Comparison of ENCODE assay signal across 15 cellular contexts in genomic region chr20:34948030-34948429, GRCh38. TPM values are rescaled to one million over a fixed set of nuclear protein-coding genes. Genes with fewer than 3 reads are reported as not detected.
DNase-seq lines count a peak whose midpoint lies in the region; ATAC-seq, FAIRE-seq and TF ChIP-seq lines count a peak whose summit lies in the region.
"Had no signal": no experiment of that assay in that cellular context is flagged by ENCODE, and none has a peak within 500 bp of the region (broad histone marks: within the 10 kb centered on the region; RNA-seq: fewer than 3 reads in every experiment).

No MANE protein-coding gene starts in this region.

- peak overlapping the region; percentile 29 for H3K27ac Mint-ChIP-seq in T-helper 17 cell
- no peak overlapping the region for H3K27ac Mint-ChIP-seq in activated CD8-positive, alpha-beta T cell treated with anti-CD3 and anti-CD28 coated beads for 36 hours

- BruUV-seq in HCT116 (replicated peaks; lab: Mats Ljungman, UMichigan) (no TSS peak), A673 (replicated peaks; lab: Mats Ljungman, UMichigan) (no TSS peak)

- H3K4me3 ChIP-seq in HCT116 (replicated peaks in 1 of 2; ENCODE audit: low read depth in 1 of 2, low read length in 2 of 2): no peak overlapping the region
- no peak overlapping the region for H3K4me3 ChIP-seq in fibroblast of mammary gland (ENCODE audit: control insufficient read depth, low read depth, low read length)
- no peak overlapping the region for H3K4me3 ChIP-seq in small intestine (ENCODE audit: low read depth in 1 of 2, low read length in 2 of 2)
- no peak overlapping the region for H3K4me3 ChIP-seq in A673 (ENCODE audit: low read depth, low read length, poor library complexity, severe bottlenecking)
- H3K4me3 ChIP-seq: body of pancreas, lower lobe of right lung, smooth muscle cell had no signal

- no peak for DNase-seq in HCT116 (ENCODE audit: low read depth, low spot score)
- DNase-seq in T-helper 17 cell: no peak
- DNase-seq in fibroblast of mammary gland (ENCODE audit: low read depth): peak; percentile 70
- DNase-seq in small intestine: peak; percentile 22
- no peak for DNase-seq in DMS153 (lab: John Stamatoyannopoulos, UW)
- no peak for DNase-seq in A673 (ENCODE audit: low spot score)
- DNase-seq in activated CD8-positive, alpha-beta T cell treated with anti-CD3 and anti-CD28 coated beads for 36 hours: no peak
- DNase-seq: activated CD4-positive, alpha-beta T cell treated with anti-CD3 and anti-CD28 coated beads for 4 hours; activated T-cell treated with anti-CD3 and anti-CD28 coated beads, Interleukin-2, amount 50 U/mL, for 48 hours; body of pancreas; hypothalamus; lower lobe of right lung; NCI-H1048 had no signal

- no peak overlapping the region for H3K9ac ChIP-seq in HCT116 (ENCODE audit: low read length)

- no peak overlapping the region for H3K4me3 Mint-ChIP-seq in T-helper 17 cell
- H3K4me3 Mint-ChIP-seq in activated CD8-positive, alpha-beta T cell treated with anti-CD3 and anti-CD28 coated beads for 36 hours: no peak overlapping the region

- no peaks in the 10 kb centered on the region; a peak in 1 of 4 replicates for H3K4me1 ChIP-seq in HCT116 (ENCODE audit: control insufficient read depth in 1 of 2, insufficient read depth in 2 of 2, low read length in 2 of 2)
- H3K4me1 ChIP-seq in small intestine (ENCODE audit: control insufficient read depth in 2 of 2, insufficient read depth in 1 of 2, low read depth in 1 of 2, low read length in 1 of 2): peaks cover 0 to 6% of the 10 kb centered on the region in 2 donors
- H3K4me1 ChIP-seq in A673 (ENCODE audit: insufficient read depth, low read length, poor library complexity, severe bottlenecking): peaks cover 5% of the 10 kb centered on the region
- H3K4me1 ChIP-seq: body of pancreas had no signal

- TF ChIP-seq RAD21 in HCT116 (IDR thresholded peaks at IDR 0.05; ENCODE audit: low read depth): 0 out of 2 replicates have a peak, but pooled peaks have one; percentile 11

- H2AFZ ChIP-seq in HCT116 (ENCODE audit: low read depth, low read length, poor library complexity, severe bottlenecking): no peak overlapping the region

- peaks cover 5% of the 10 kb centered on the region for H3K36me3 Mint-ChIP-seq in T-helper 17 cell (ENCODE audit: low read depth)
- peaks cover 27% of the 10 kb centered on the region for H3K36me3 Mint-ChIP-seq in activated CD8-positive, alpha-beta T cell treated with anti-CD3 and anti-CD28 coated beads for 36 hours (ENCODE audit: low read depth)

- peaks cover 17 to 48% of the 10 kb centered on the region in 2 experiments; a peak in 3 of 4 replicates for H3K36me3 ChIP-seq in HCT116 (ENCODE audit: control insufficient read depth in 1 of 2, insufficient read depth in 2 of 2, low read length in 2 of 2)
- H3K36me3 ChIP-seq in small intestine (ENCODE audit: control insufficient read depth in 2 of 2, insufficient read depth in 2 of 2, low read length in 2 of 2): peaks cover 0 to 6% of the 10 kb centered on the region in 2 donors
- H3K36me3 ChIP-seq in A673 (ENCODE audit: insufficient read depth, low read length, poor library complexity, severe bottlenecking): peaks cover 30% of the 10 kb centered on the region

- H3K9me2 ChIP-seq in HCT116 (ENCODE audit: insufficient read depth): no peaks in the 10 kb centered on the region

- H3K27ac ChIP-seq in HCT116 (ENCODE audit: low read depth, low read length) (no peak overlapping the region), small intestine (ENCODE audit: low read depth in 1 of 2, low read length in 1 of 2) (no peak overlapping the region), A673 (ENCODE audit: low read depth, low read length, poor library complexity, severe bottlenecking) (no peak overlapping the region)
- H3K27ac ChIP-seq: body of pancreas, lower lobe of right lung had no signal

- ATAC-seq in HCT116 (no peak), T-helper 17 cell (no peak)
- no peak for ATAC-seq in activated CD8-positive, alpha-beta T cell treated with anti-CD3 and anti-CD28 coated beads for 36 hours
- ATAC-seq: body of pancreas, lower lobe of right lung had no signal

- TF ChIP-seq POLR2A in HCT116 (IDR thresholded peaks at IDR 0.05; ENCODE audit: borderline replicate concordance, extremely low read depth, insufficient read depth, insufficient read length): no peak

- no peak for TF ChIP-seq CTCF in HCT116 (IDR thresholded peaks at IDR 0.05 in 2 of 3, conservative IDR thresholded peaks at IDR 0.05 in 1 of 3; ENCODE audit: borderline replicate concordance in 1 of 3, insufficient read depth in 1 of 3, low read depth in 2 of 3, low read length in 2 of 3)
- no peak for TF ChIP-seq CTCF in fibroblast of mammary gland (conservative IDR thresholded peaks at IDR 0.05; ENCODE audit: control insufficient read depth, insufficient read depth, low read depth, low read length)
- TF ChIP-seq CTCF in A673 (conservative IDR thresholded peaks at IDR 0.05; ENCODE audit: low read depth, low read length): no peak
- TF ChIP-seq CTCF in activated CD8-positive, alpha-beta T cell treated with anti-CD3 and anti-CD28 coated beads for 36 hours (IDR thresholded peaks at IDR 0.05): no peak

- H3K27me3 ChIP-seq in HCT116 (ENCODE audit: insufficient read depth, low read length): no peaks in the 10 kb centered on the region
- H3K27me3 ChIP-seq in small intestine (ENCODE audit: control insufficient read depth in 2 of 2, insufficient read depth in 2 of 2, low read length in 2 of 2): no peaks in the 10 kb centered on the region
- H3K27me3 ChIP-seq in A673 (replicated peaks; ENCODE audit: insufficient read depth, low read depth, low read length, poor library complexity): no peaks in the 10 kb centered on the region
- H3K27me3 ChIP-seq: body of pancreas had no signal

- H3K4me1 Mint-ChIP-seq in T-helper 17 cell: peaks cover 5% of the 10 kb centered on the region
- H3K4me1 Mint-ChIP-seq in activated CD8-positive, alpha-beta T cell treated with anti-CD3 and anti-CD28 coated beads for 36 hours (ENCODE audit: low read depth): peaks cover 9% of the 10 kb centered on the region

- POLR2A ChIA-PET in HCT116 (lab: Charles Lee) (no interaction called here), A673 (lab: Charles Lee; ENCODE audit: low non-redundant PET) (no interaction called here)
- POLR2A ChIA-PET in activated CD8-positive, alpha-beta T cell treated with anti-CD3 and anti-CD28 coated beads for 36 hours (lab: Charles Lee): interaction anchor here (1.0 kb wide), 1 partner anchor 9 kb away, joined by 3 read pairs; no protein-coding TSS in a partner anchor

- CTCF ChIA-PET in HCT116 (lab: Charles Lee): interaction anchor here (0.8 kb wide), 1 partner anchor 75 kb away, joined by 3 read pairs; the partner anchor contains the start of gene GGT7
- CTCF ChIA-PET in A673 (lab: Charles Lee): interaction anchor here (0.7 kb wide), 1 partner anchor 74 kb away, joined by 4 read pairs; no protein-coding TSS in a partner anchor
- CTCF ChIA-PET in activated CD8-positive, alpha-beta T cell treated with anti-CD3 and anti-CD28 coated beads for 36 hours (lab: Charles Lee): no interaction called here

- H4K20me1 ChIP-seq in HCT116 (ENCODE audit: insufficient read depth): no peaks in the 10 kb centered on the region

- intact Hi-C loops in HCT116 (cut with micrococcal nuclease): no loop called here
- intact Hi-C loops in A673 (cut with micrococcal nuclease; ENCODE audit: unreplicated experiment): no loop called here
- intact Hi-C loops in activated CD8-positive, alpha-beta T cell treated with anti-CD3 and anti-CD28 coated beads for 36 hours (cut with micrococcal nuclease): no loop called here

- RAD21 ChIA-PET in HCT116 (lab: Charles Lee; ENCODE audit: low non-redundant PET in 1 of 2, low total read pairs in 2 of 2, uncharacterized antibody in 2 of 2, unreplicated experiment in 2 of 2): no interaction called here

- peaks cover 5% of the 10 kb centered on the region for H3K79me2 ChIP-seq in HCT116 (ENCODE audit: insufficient read depth, low read length)

- no peaks in the 10 kb centered on the region for H3K9me3 Mint-ChIP-seq in activated CD8-positive, alpha-beta T cell treated with anti-CD3 and anti-CD28 coated beads for 36 hours

- no peaks in the 10 kb centered on the region for H3K27me3 Mint-ChIP-seq in T-helper 17 cell
- H3K27me3 Mint-ChIP-seq in activated CD8-positive, alpha-beta T cell treated with anti-CD3 and anti-CD28 coated beads for 36 hours: no peaks in the 10 kb centered on the region

- H3K9me3 ChIP-seq in HCT116 (ENCODE audit: control insufficient read depth in 1 of 2, insufficient read depth in 1 of 2, low read depth in 1 of 2, low read length in 2 of 2) (no peaks in the 10 kb centered on the region), T-helper 17 cell (ENCODE audit: control insufficient read depth, low read length, poor library complexity, severe bottlenecking) (no peaks in the 10 kb centered on the region), small intestine (ENCODE audit: control insufficient read depth, low read depth) (no peaks in the 10 kb centered on the region), A673 (ENCODE audit: low read depth, low read length, poor library complexity, severe bottlenecking) (no peaks in the 10 kb centered on the region)
- H3K9me3 ChIP-seq: body of pancreas, lower lobe of right lung had no signal

- FAIRE-seq in small intestine (lab: Jason Lieb, UNC): no peak

- no peak overlapping the region for H3K4me2 ChIP-seq in HCT116 (ENCODE audit: low read length)
- H3K4me2 ChIP-seq: smooth muscle cell had no signal

TF ChIP-seq in HCT116, 20 proteins besides CTCF, POLR2A, EP300 and RAD21 (continues in another document):
- TF ChIP-seq ZNF274 (IDR thresholded peaks at IDR 0.05; ENCODE audit: low read depth, low read length) (no peak), SP1 (IDR thresholded peaks at IDR 0.05; ENCODE audit: low read depth) (no peak), ZFX (IDR thresholded peaks at IDR 0.05) (no peak)

RNA-seq across cellular contexts. Expression of gene GSS, which starts 7.6 kb away (rescaled TPM):
- total RNA-seq in HCT116 (2021; ENCODE audit: unreplicated experiment) (83.6 TPM), T-helper 17 cell (10 to 100 TPM; 23.3 to 27.0 TPM), A673 (2021) (53.5 and 63.1 TPM in 2 replicates)
- 118 and 123 TPM in 2 replicates for polyA plus RNA-seq in HCT116 (2012)
- 10 to 100 TPM; 54.0 to 79.2 (median 61.5) TPM for polyA plus RNA-seq in small intestine
- total RNA-seq in activated CD8-positive, alpha-beta T cell treated with anti-CD3 and anti-CD28 coated beads for 36 hours: 10 to 100 TPM; 50.9 to 52.7 TPM

RNA-seq across cellular contexts. Expression of gene MYH7B, which starts 7.6 kb away (rescaled TPM):
- total RNA-seq in HCT116 (2021; ENCODE audit: unreplicated experiment) (0.74 TPM), T-helper 17 cell (under 1 TPM; 0.50 to 0.70 TPM), A673 (2021) (0.34 and 1.1 TPM in 2 replicates)
- 0.47 and 0.90 TPM in 2 replicates for polyA plus RNA-seq in HCT116 (2012)
- polyA plus RNA-seq in small intestine: 1 to 10 TPM in 1 of 3 donors, under 1 TPM in 1, not detected in 1; 0.89 to 2.2 TPM
- total RNA-seq in activated CD8-positive, alpha-beta T cell treated with anti-CD3 and anti-CD28 coated beads for 36 hours: under 1 TPM; 0.22 to 0.38 TPM
- total RNA-seq: smooth muscle cell had no signal
- polyA plus RNA-seq: neural cell had no signal

Comparison
In these comparisons a context has a peak if more than half of its experiments do, and no peak if none do; other contexts are left out.
1. DNase-seq: peak in fibroblast of mammary gland (single experiment) and small intestine (single experiment); none in HCT116 (single experiment), T-helper 17 cell (0 of 3), DMS153 (single experiment), A673 (single experiment) and activated CD8-positive, alpha-beta T cell treated with anti-CD3 and anti-CD28 coated beads for 36 hours (single experiment).